8 cellular contexts compared by ENCODE assay signal in the genomic region with DNA sequence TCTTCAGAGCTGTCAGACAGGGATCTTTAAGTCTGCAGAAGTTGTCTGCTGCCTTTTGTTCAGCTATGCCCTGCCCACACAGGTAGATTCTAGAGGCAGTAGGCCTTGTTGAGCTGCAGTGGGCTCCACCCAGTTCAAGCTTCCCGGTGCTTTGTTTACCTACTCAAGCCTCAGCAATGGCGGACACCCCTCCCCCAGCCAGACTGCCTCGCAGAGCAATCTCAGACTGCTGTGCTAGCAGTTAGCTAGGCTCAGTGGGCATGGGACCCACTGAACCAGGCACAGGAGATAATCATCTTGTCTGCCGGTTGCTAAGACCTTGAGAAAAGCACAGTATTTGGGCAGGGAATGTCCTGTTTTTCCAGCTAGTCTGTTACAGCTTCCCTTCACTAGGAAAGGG. TPM values are rescaled to one million over a fixed set of nuclear protein-coding genes. Genes with fewer than 3 reads are reported as not detected.
"Had no signal": no experiment of that assay in that cellular context is flagged by ENCODE, and none has a peak within 500 bp of the region (broad histone marks: within the 10 kb centered on the region; RNA-seq: fewer than 3 reads in every experiment).

No MANE protein-coding gene starts in this region.

RNA-seq across cellular contexts. Expression of gene FDCSP, which starts 13.2 kb away (rescaled TPM):
- total RNA-seq: LHCN-M2, MCF 10A, NCI-H460, PC-3, Right ventricle myocardium superior, SJSA1 had no signal
- polyA plus RNA-seq: SK-N-SH had no signal

RNA-seq across cellular contexts. Expression of gene ODAM, which starts 17.2 kb away (rescaled TPM):
- total RNA-seq: LHCN-M2, MCF 10A, NCI-H460, PC-3, Peyer's patch, Right ventricle myocardium superior, SJSA1 had no signal
- polyA plus RNA-seq: SK-N-SH had no signal

RNA-seq across cellular contexts. Expression of gene CSN3, which starts 29.6 kb away (rescaled TPM):
- total RNA-seq: LHCN-M2, MCF 10A, NCI-H460, PC-3, Peyer's patch, Right ventricle myocardium superior, SJSA1 had no signal
- polyA plus RNA-seq: SK-N-SH had no signal

RNA-seq across cellular contexts. Expression of gene PRR27, which starts 58.7 kb away (rescaled TPM):
- total RNA-seq: LHCN-M2, MCF 10A, NCI-H460, PC-3, Peyer's patch, Right ventricle myocardium superior, SJSA1 had no signal
- polyA plus RNA-seq: SK-N-SH had no signal
